In the genomic region with DNA sequence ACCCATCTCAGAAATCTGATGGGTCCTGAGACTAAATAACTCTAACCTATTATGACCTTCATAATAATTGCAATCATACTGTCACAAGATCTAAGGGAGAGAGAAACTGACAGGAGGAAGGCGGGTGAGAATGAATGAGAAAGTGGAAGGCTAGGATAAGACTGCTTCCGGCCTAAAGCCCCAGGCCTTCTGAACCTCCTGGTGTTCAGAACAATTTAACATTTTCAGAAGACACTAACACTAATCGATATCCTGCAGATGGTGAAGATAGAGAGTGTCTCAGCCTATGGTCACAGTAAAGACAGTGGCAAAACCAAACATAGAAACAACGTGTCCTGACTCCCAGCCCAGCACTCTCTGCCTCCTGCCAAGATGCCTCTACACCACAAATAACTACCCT, we compare ENCODE assay signal across 8 cellular contexts. TPM values are rescaled to one million over a fixed set of nuclear protein-coding genes. Genes with fewer than 3 reads are reported as not detected.
DNase-seq lines count a peak whose midpoint lies in the region; ATAC-seq and TF ChIP-seq lines count a peak whose summit lies in the region.

No MANE protein-coding gene starts in this region.

- no peaks in the 10 kb centered on the region for H3K9me3 ChIP-seq in CD8-positive, alpha-beta memory T cell (ENCODE audit: low read length)
- H3K9me3 ChIP-seq in OCI-LY3 (ENCODE audit: insufficient read depth, low read length) = no peaks in the 10 kb centered on the region
- H3K9me3 ChIP-seq in endodermal cell (ENCODE audit: control insufficient read depth, low read length) = no peaks in the 10 kb centered on the region
- H3K9me3 ChIP-seq in osteoblast (ENCODE audit: low read depth, low read length) = no peaks in the 10 kb centered on the region

- H3K27me3 Mint-ChIP-seq in CD8-positive, alpha-beta memory T cell = no peaks in the 10 kb centered on the region
- H3K27me3 Mint-ChIP-seq in endodermal cell (ENCODE audit: insufficient read depth) = no peaks in the 10 kb centered on the region

- no peak for TF ChIP-seq CTCF in OCI-LY3 (IDR thresholded peaks at IDR 0.05; ENCODE audit: low read depth, low read length)
- no peak for TF ChIP-seq CTCF in endodermal cell (conservative IDR thresholded peaks at IDR 0.05)
- no peak for TF ChIP-seq CTCF in osteoblast (IDR thresholded peaks at IDR 0.05; ENCODE audit: extremely low read depth, low read depth, low read length)

- peaks cover 45% of the 10 kb centered on the region for H3K36me3 ChIP-seq in CD8-positive, alpha-beta memory T cell (ENCODE audit: insufficient read depth, low read length)
- peaks cover 53% of the 10 kb centered on the region for H3K36me3 ChIP-seq in OCI-LY3 (replicated peaks; ENCODE audit: low read depth, low read length)
- peaks cover 51% of the 10 kb centered on the region for H3K36me3 ChIP-seq in endodermal cell (ENCODE audit: control insufficient read depth, insufficient read depth, low read length)
- H3K36me3 ChIP-seq in osteoblast (ENCODE audit: insufficient read depth, low read length) = peaks cover 49% of the 10 kb centered on the region

- H2AFZ ChIP-seq in OCI-LY3 (ENCODE audit: low read depth, low read length) (no peak overlapping the region), osteoblast (ENCODE audit: low read length) (no peak overlapping the region)

- H3K4me3 ChIP-seq in CD8-positive, alpha-beta memory T cell (ENCODE audit: low read length) = peak overlapping the region; percentile 79
- peak overlapping the region; percentile 94 for H3K4me3 ChIP-seq in OCI-LY3 (ENCODE audit: low read length)
- peak overlapping the region; percentile 91 for H3K4me3 ChIP-seq in endodermal cell (ENCODE audit: low read length)
- H3K4me3 ChIP-seq in osteoblast (ENCODE audit: insufficient read depth, low read length) = peak overlapping the region; percentile 81

- H3K4me3 Mint-ChIP-seq in CD8-positive, alpha-beta memory T cell = peak overlapping the region; percentile 96 to 99 (median 99)
- H3K4me3 Mint-ChIP-seq in endodermal cell = peak overlapping the region; percentile 96

- CTCF ChIA-PET in CD8-positive, alpha-beta memory T cell (lab: Charles Lee) = interaction anchor here (0.9 kb wide), 1 partner anchor 12 kb away, joined by 3 read pairs; no protein-coding TSS in a partner anchor

- H3K36me3 Mint-ChIP-seq in CD8-positive, alpha-beta memory T cell = peaks cover 11 to 65% (median 27%) of the 10 kb centered on the region in 3 donors
- peaks cover 60% of the 10 kb centered on the region for H3K36me3 Mint-ChIP-seq in endodermal cell (ENCODE audit: low read depth)

- peaks cover 32 to 45% (median 40%) of the 10 kb centered on the region in 3 donors for H3K4me1 Mint-ChIP-seq in CD8-positive, alpha-beta memory T cell
- H3K4me1 Mint-ChIP-seq in endodermal cell = peaks cover 17% of the 10 kb centered on the region

- H3K27ac Mint-ChIP-seq in CD8-positive, alpha-beta memory T cell = peak overlapping the region; percentile 99 to 100 (median 100)
- H3K27ac Mint-ChIP-seq in endodermal cell = peak overlapping the region; percentile 99

- no peak for ATAC-seq in GM19463 (IDR thresholded peaks at IDR 0.05; ENCODE audit: unreplicated experiment)

- H3K27me3 ChIP-seq in CD8-positive, alpha-beta memory T cell (ENCODE audit: insufficient read depth, low read length, poor library complexity, severe bottlenecking) = no peaks in the 10 kb centered on the region
- H3K27me3 ChIP-seq in OCI-LY3 (ENCODE audit: low read depth, low read length) (no peaks in the 10 kb centered on the region), endodermal cell (ENCODE audit: control insufficient read depth, insufficient read depth, low read length, poor library complexity, severe bottlenecking) (no peaks in the 10 kb centered on the region), osteoblast (ENCODE audit: insufficient read depth, low read length) (no peaks in the 10 kb centered on the region)

- 27 to 31% methylated on average over 2 to 4 of the region's 4 CpGs for WGBS in endodermal cell (ENCODE audit: insufficient coverage in 1 of 2, insufficient read length in 1 of 2), 2 experiments

- H4K20me1 ChIP-seq in OCI-LY3 (ENCODE audit: insufficient read depth, low read length) (peaks cover 39% of the 10 kb centered on the region), osteoblast (ENCODE audit: insufficient read depth, low read length) (peaks cover 61% of the 10 kb centered on the region)

- POLR2A ChIA-PET in CD8-positive, alpha-beta memory T cell (lab: Charles Lee) = no interaction called here

- DNase-seq in CD8-positive, alpha-beta memory T cell = no peak
- DNase-seq in endodermal cell = no peak
- DNase-seq in osteoblast (ENCODE audit: insufficient read length, low spot score, missing footprints) = no peak
- no peak for DNase-seq in iPS-NIHi11 (ENCODE audit: low spot score)
- no peak for DNase-seq in NCI-H2171 treated with DMSO at 0.1 percent for 48 hours (lab: John Stamatoyannopoulos, UW)
- DNase-seq in EL = no peak

- H3K79me2 ChIP-seq in OCI-LY3 (ENCODE audit: low read length) (peaks cover 34% of the 10 kb centered on the region), osteoblast (ENCODE audit: insufficient read depth, low read length) (peaks cover 44% of the 10 kb centered on the region)

- H3K27ac ChIP-seq in CD8-positive, alpha-beta memory T cell (ENCODE audit: low read depth, low read length) = peak overlapping the region; percentile 98
- H3K27ac ChIP-seq in OCI-LY3 (ENCODE audit: low read length) (peak overlapping the region; percentile 86), endodermal cell (ENCODE audit: low read depth, low read length) (no peak overlapping the region), osteoblast (ENCODE audit: low read depth, low read length) (peak overlapping the region; percentile 98)

- H3K4me2 ChIP-seq in OCI-LY3 (ENCODE audit: low read length) (peak overlapping the region; percentile 98), osteoblast (ENCODE audit: insufficient read depth, low read length) (peak overlapping the region; percentile 96)

- peaks cover 0 to 4% (median 0%) of the 10 kb centered on the region in 5 donors for H3K9me3 Mint-ChIP-seq in CD8-positive, alpha-beta memory T cell
- H3K9me3 Mint-ChIP-seq in endodermal cell = peaks cover 7% of the 10 kb centered on the region

- peaks cover 27% of the 10 kb centered on the region for H3K4me1 ChIP-seq in CD8-positive, alpha-beta memory T cell (ENCODE audit: insufficient read depth, low read length)
- H3K4me1 ChIP-seq in OCI-LY3 (ENCODE audit: low read length) = peaks cover 12% of the 10 kb centered on the region
- peaks cover 3% of the 10 kb centered on the region for H3K4me1 ChIP-seq in endodermal cell (ENCODE audit: control insufficient read depth, insufficient read depth, low read length)
- peaks cover 22% of the 10 kb centered on the region for H3K4me1 ChIP-seq in osteoblast (ENCODE audit: insufficient read depth, low read length)

- H3K9ac ChIP-seq in OCI-LY3 (ENCODE audit: low read length) (peak overlapping the region; percentile 92), endodermal cell (ENCODE audit: extremely low read depth, low read length, poor library complexity, severe bottlenecking) (peak overlapping the region; percentile 97)

RNA-seq across cellular contexts. Expression of a gene that starts 1.2 kb away (rescaled TPM):
- total RNA-seq in CD8-positive, alpha-beta memory T cell = 1,000 to 10,000 TPM; 2,924 to 3,007 TPM
- 6,416 TPM for polyA plus RNA-seq in CD8-positive, alpha-beta memory T cell
- total RNA-seq in endodermal cell (1,000 to 10,000 TPM; 2,313 to 2,316 TPM), osteoblast (1,720 and 2,211 TPM in 2 replicates)
- polyA plus RNA-seq in endodermal cell (2013, experiment 1 of 2) = 1,931 TPM
- polyA plus RNA-seq in endodermal cell (2013, experiment 2 of 2) = 1,875 TPM

RNA-seq across cellular contexts. Expression of a gene that starts 35.6 kb away (rescaled TPM):
- total RNA-seq in CD8-positive, alpha-beta memory T cell = 100 to 1,000 TPM; 319 to 324 TPM
- polyA plus RNA-seq in CD8-positive, alpha-beta memory T cell = 1,273 TPM
- total RNA-seq in endodermal cell (10 to 100 TPM; 12.4 to 20.0 TPM), osteoblast (21.4 and 83.4 TPM in 2 replicates)
- 9.7 TPM for polyA plus RNA-seq in endodermal cell (2013, experiment 1 of 2)
- polyA plus RNA-seq in endodermal cell (2013, experiment 2 of 2) = 7.1 TPM

RNA-seq across cellular contexts. Expression of a gene that starts 59.6 kb away (rescaled TPM):
- 1 to 10 TPM; 1.9 to 2.8 TPM for total RNA-seq in CD8-positive, alpha-beta memory T cell
- 0.13 TPM for polyA plus RNA-seq in CD8-positive, alpha-beta memory T cell
- total RNA-seq in endodermal cell = 10 to 100 TPM; 53.3 to 71.7 TPM
- polyA plus RNA-seq in endodermal cell (2013, experiment 1 of 2) = 40.7 TPM
- 37.5 TPM for polyA plus RNA-seq in endodermal cell (2013, experiment 2 of 2)
- 89.9 and 104 TPM in 2 replicates for total RNA-seq in osteoblast

Comparison
In these comparisons a context has a peak if more than half of its experiments do, and no peak if none do; other contexts are left out.
1. RNA of a gene that starts 59.6 kb away (total RNA-seq): 89.9 to 104 TPM in osteoblast and 53.3 to 71.7 TPM in endodermal cell; 1.9 to 2.8 TPM in CD8-positive, alpha-beta memory T cell; every median in the first group is over 10 times any median in the second.
2. Peak in every context shown above with its lines, with median percentiles within 50 percentile points of each other: H3K4me3 ChIP-seq.